21 cellular contexts compared by ENCODE assay signal in the genomic region with DNA sequence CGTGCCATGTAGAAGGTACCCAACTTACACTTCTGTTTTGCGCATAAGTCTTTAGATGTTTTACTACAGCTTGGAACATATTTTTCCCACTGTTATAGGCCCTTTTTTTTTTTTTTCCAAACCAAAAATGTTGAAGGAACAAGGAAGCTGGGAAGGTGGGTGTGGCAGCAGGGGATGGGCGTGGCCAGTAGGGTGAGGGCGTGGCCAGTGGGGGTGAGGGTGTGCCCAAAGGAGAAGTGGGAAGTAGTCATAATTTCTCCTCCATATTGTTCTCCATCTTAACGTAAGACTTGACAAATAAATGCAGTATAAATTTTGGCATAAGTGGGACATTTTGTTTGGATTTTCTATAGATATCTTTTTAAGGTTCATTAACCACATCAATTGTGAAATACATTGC. TPM values are rescaled to one million over a fixed set of nuclear protein-coding genes. Genes with fewer than 3 reads are reported as not detected.
DNase-seq lines count a peak whose midpoint lies in the region; ATAC-seq and TF ChIP-seq lines count a peak whose summit lies in the region.
"Had no signal": no experiment of that assay in that cellular context is flagged by ENCODE, and none has a peak within 500 bp of the region (broad histone marks: within the 10 kb centered on the region; RNA-seq: fewer than 3 reads in every experiment).

No MANE protein-coding gene starts in this region.

- POLR2A ChIA-PET in WTC11 (lab: Charles Lee) = interaction anchor here (0.5 to 0.6 kb wide), 3 partner anchors 96 to 191 kb away, joined by 3 to 4 read pairs (median 3); no protein-coding TSS in a partner anchor

- peaks cover 75% of the 10 kb centered on the region for H3K36me3 Mint-ChIP-seq in WTC11

- no peaks in the 10 kb centered on the region for H3K9me3 Mint-ChIP-seq in WTC11
- H3K9me3 Mint-ChIP-seq: H9 had no signal

- H3K4me1 Mint-ChIP-seq in WTC11 = no peaks in the 10 kb centered on the region

- peak; percentile 9 for DNase-seq in AG08395 (ENCODE audit: low spot score)
- peak; percentile 12 for DNase-seq in ELF-1 (ENCODE audit: low read depth, low spot score)
- peak; percentile 28 for DNase-seq in NAMALWA (ENCODE audit: low spot score)
- peak; percentile 44 for DNase-seq in WTC11 (ENCODE audit: low spot score)
- DNase-seq in retina = no peak
- no peak for DNase-seq in SKM-1 (lab: John Stamatoyannopoulos, UW; ENCODE audit: unreplicated experiment)
- DNase-seq in NCI-H1436 (lab: John Stamatoyannopoulos, UW) = no peak
- no peak for DNase-seq in globus pallidus (ENCODE audit: low spot score)
- DNase-seq: activated CD8-positive, alpha-beta memory T cell treated with anti-CD3 and anti-CD28 coated beads, Interleukin-2, amount 50 U/mL, for 48 hours; activated naive CD4-positive, alpha-beta T cell; brain microvascular endothelial cell; esophagus squamous epithelium; H9; heart right ventricle; NCI-H146; T-helper 1 cell had no signal

- H3K27me3 Mint-ChIP-seq in WTC11 (ENCODE audit: low read depth) = no peaks in the 10 kb centered on the region
- H3K27me3 Mint-ChIP-seq: dendritic cell treated with granulocyte-macrophage colony-stimulating factor and Interleukin-4, amounts not matched to agents 40 ng/mL and 50 ng/mL, for 4 days had no signal

- CTCF ChIA-PET in WTC11 (lab: Charles Lee) = interaction anchor here (0.6 to 1.0 kb wide), 3 partner anchors 27 to 141 kb away, joined by 3 to 4 read pairs (median 3); no protein-coding TSS in a partner anchor

- H3K4me3 Mint-ChIP-seq in WTC11 = no peak overlapping the region
- H3K4me3 Mint-ChIP-seq: dendritic cell treated with granulocyte-macrophage colony-stimulating factor and Interleukin-4, amounts not matched to agents 40 ng/mL and 50 ng/mL, for 4 days; H9 had no signal

- no peak overlapping the region for H3K27ac Mint-ChIP-seq in WTC11
- H3K27ac Mint-ChIP-seq: dendritic cell treated with granulocyte-macrophage colony-stimulating factor and Interleukin-4, amounts not matched to agents 40 ng/mL and 50 ng/mL, for 4 days had no signal

- ATAC-seq in WTC11 = peak; percentile 84
- ATAC-seq: activated CD4-positive, CD25-positive, alpha-beta regulatory T cell treated with anti-CD3 and anti-CD28 coated beads, Interleukin-2, amount 50 U/mL, for 24 hours; heart right ventricle had no signal

- TF ChIP-seq CTCF in WTC11 (IDR thresholded peaks at IDR 0.05) = no peak

TF ChIP-seq in WTC11, 78 proteins besides CTCF, POLR2A, EP300 and RAD21:
- no peak for TF ChIP-seq ELF4 (CRISPR knock-in tag; IDR thresholded peaks at IDR 0.05; ENCODE audit: low read depth)
- TF ChIP-seq, protein P1, sequence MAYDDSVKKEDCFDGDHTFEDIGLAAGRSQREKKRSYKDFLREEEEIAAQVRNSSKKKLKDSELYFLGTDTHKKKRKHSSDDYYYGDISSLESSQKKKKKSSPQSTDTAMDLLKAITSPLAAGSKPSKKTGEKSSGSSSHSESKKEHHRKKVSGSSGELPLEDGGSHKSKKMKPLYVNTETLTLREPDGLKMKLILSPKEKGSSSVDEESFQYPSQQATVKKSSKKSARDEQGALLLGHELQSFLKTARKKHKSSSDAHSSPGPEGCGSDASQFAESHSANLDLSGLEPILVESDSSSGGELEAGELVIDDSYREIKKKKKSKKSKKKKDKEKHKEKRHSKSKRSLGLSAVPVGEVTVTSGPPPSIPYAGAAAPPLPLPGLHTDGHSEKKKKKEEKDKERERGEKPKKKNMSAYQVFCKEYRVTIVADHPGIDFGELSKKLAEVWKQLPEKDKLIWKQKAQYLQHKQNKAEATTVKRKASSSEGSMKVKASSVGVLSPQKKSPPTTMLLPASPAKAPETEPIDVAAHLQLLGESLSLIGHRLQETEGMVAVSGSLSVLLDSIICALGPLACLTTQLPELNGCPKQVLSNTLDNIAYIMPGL (CRISPR knock-in tag; IDR thresholded peaks at IDR 0.05) = no peak
- TF ChIP-seq, protein P2, sequence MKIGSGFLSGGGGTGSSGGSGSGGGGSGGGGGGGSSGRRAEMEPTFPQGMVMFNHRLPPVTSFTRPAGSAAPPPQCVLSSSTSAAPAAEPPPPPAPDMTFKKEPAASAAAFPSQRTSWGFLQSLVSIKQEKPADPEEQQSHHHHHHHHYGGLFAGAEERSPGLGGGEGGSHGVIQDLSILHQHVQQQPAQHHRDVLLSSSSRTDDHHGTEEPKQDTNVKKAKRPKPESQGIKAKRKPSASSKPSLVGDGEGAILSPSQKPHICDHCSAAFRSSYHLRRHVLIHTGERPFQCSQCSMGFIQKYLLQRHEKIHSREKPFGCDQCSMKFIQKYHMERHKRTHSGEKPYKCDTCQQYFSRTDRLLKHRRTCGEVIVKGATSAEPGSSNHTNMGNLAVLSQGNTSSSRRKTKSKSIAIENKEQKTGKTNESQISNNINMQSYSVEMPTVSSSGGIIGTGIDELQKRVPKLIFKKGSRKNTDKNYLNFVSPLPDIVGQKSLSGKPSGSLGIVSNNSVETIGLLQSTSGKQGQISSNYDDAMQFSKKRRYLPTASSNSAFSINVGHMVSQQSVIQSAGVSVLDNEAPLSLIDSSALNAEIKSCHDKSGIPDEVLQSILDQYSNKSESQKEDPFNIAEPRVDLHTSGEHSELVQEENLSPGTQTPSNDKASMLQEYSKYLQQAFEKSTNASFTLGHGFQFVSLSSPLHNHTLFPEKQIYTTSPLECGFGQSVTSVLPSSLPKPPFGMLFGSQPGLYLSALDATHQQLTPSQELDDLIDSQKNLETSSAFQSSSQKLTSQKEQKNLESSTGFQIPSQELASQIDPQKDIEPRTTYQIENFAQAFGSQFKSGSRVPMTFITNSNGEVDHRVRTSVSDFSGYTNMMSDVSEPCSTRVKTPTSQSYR (CRISPR knock-in tag; IDR thresholded peaks at IDR 0.05) = no peak
- no peak for TF ChIP-seq GTF2I (CRISPR knock-in tag; conservative IDR thresholded peaks at IDR 0.05)
- TF ChIP-seq, protein P3, sequence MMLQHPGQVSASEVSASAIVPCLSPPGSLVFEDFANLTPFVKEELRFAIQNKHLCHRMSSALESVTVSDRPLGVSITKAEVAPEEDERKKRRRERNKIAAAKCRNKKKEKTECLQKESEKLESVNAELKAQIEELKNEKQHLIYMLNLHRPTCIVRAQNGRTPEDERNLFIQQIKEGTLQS (CRISPR knock-in tag; conservative IDR thresholded peaks at IDR 0.05) = no peak
- no peak for TF ChIP-seq RELA (CRISPR knock-in tag; IDR thresholded peaks at IDR 0.05; ENCODE audit: borderline replicate concordance)
- TF ChIP-seq RORB (CRISPR knock-in tag; IDR thresholded peaks at IDR 0.05) = no peak
- TF ChIP-seq GRHL2 (CRISPR knock-in tag; IDR thresholded peaks at IDR 0.05; ENCODE audit: insufficient replicate concordance, severe bottlenecking) = no peak
- TF ChIP-seq TCF7 (CRISPR knock-in tag; IDR thresholded peaks at IDR 0.05; ENCODE audit: low read depth) = no peak
- no peak for TF ChIP-seq OVOL2 (CRISPR knock-in tag; IDR thresholded peaks at IDR 0.05; ENCODE audit: borderline replicate concordance)

RNA-seq across cellular contexts. Expression of a gene that starts 30.4 kb away (rescaled TPM):
- total RNA-seq in WTC11 (2021) = not detected in 3 replicates
- total RNA-seq: H9, heart right ventricle, kidney epithelial cell, NCI-H460, temporal lobe had no signal

RNA-seq across cellular contexts. Expression of a gene that starts 32.5 kb away (rescaled TPM):
- total RNA-seq in WTC11 (2021) = not detected in 3 replicates
- total RNA-seq: esophagus squamous epithelium, H9, heart right ventricle, kidney epithelial cell, NCI-H460, temporal lobe had no signal

Comparison
In these comparisons a context has a peak if more than half of its experiments do, and no peak if none do; other contexts are left out.
1. DNase-seq: peak in AG08395 (single experiment), ELF-1 (single experiment), NAMALWA (single experiment) and WTC11 (single experiment); none in retina (single experiment), SKM-1 (single experiment), NCI-H1436 (single experiment) and globus pallidus (single experiment).